9 cellular contexts compared by ENCODE assay signal in genomic region chr11:64850979-64851567, GRCh38. TPM values are rescaled to one million over a fixed set of nuclear protein-coding genes. Genes with fewer than 3 reads are reported as not detected.
DNase-seq lines count a peak whose midpoint lies in the region; ATAC-seq and TF ChIP-seq lines count a peak whose summit lies in the region.
"Had no signal": no experiment of that assay in that cellular context is flagged by ENCODE, and none has a peak within 500 bp of the region (broad histone marks: within the 10 kb centered on the region; RNA-seq: fewer than 3 reads in every experiment).

No MANE protein-coding gene starts in this region.

- peaks cover 4% of the 10 kb centered on the region for H3K9me3 Mint-ChIP-seq in glutamatergic neuron (ENCODE audit: unreplicated experiment)
- H3K9me3 Mint-ChIP-seq: brain had no signal

- DNase-seq in heart left ventricle (no peak), left ventricle myocardium superior (no peak), RWPE1 (ENCODE audit: low spot score) (no peak), epithelial cell of prostate (ENCODE audit: low read depth, low spot score) (no peak), glutamatergic neuron (no peak)

- H3K36me3 ChIP-seq in heart left ventricle: peaks cover 0 to 39% (median 18%) of the 10 kb centered on the region in 9 donors
- peaks cover 11 to 18% of the 10 kb centered on the region in 2 donors for H3K36me3 ChIP-seq in stomach smooth muscle (ENCODE audit: control insufficient read depth in 2 of 2, insufficient read depth in 2 of 2, low read length in 2 of 2)

- H3K9ac ChIP-seq in stomach smooth muscle (ENCODE audit: low read length in 2 of 2): peak overlapping the region in 1 of 2 donors; percentile 33

- H3K27ac ChIP-seq in heart left ventricle (peak overlapping the region; percentile 34 to 92 (median 82)), RWPE1 (peak overlapping the region; percentile 99), epithelial cell of prostate (peak overlapping the region; percentile 91), stomach smooth muscle (ENCODE audit: low read length) (peak overlapping the region; percentile 67)

- H3K4me1 Mint-ChIP-seq in glutamatergic neuron (ENCODE audit: low read depth, unreplicated experiment): peaks cover 10% of the 10 kb centered on the region

- ATAC-seq in heart left ventricle: no peak
- ATAC-seq in left ventricle myocardium superior: no peak
- peak; percentile 64 for ATAC-seq in HG02763 (IDR thresholded peaks at IDR 0.05; ENCODE audit: unreplicated experiment)
- no peak for ATAC-seq in SK-N-SH treated with all-trans-retinoic acid at 6 μM for 48 hours

- TF ChIP-seq POLR2A in heart left ventricle (IDR thresholded peaks at IDR 0.05): no peak

- H3K9me3 ChIP-seq in heart left ventricle (no peaks in the 10 kb centered on the region), stomach smooth muscle (ENCODE audit: control insufficient read depth in 2 of 2, low read length in 2 of 2) (no peaks in the 10 kb centered on the region)

- H3K36me3 Mint-ChIP-seq in glutamatergic neuron (ENCODE audit: unreplicated experiment): no peaks in the 10 kb centered on the region

- POLR2A ChIA-PET in RWPE1 (lab: Yijun Ruan, JAX; ENCODE audit: low non-redundant PET): no interaction called here

- no peak for TF ChIP-seq CTCF in heart left ventricle (IDR thresholded peaks at IDR 0.05)
- no peak for TF ChIP-seq CTCF in RWPE1 (conservative IDR thresholded peaks at IDR 0.05; ENCODE audit: low read depth)
- no peak for TF ChIP-seq CTCF in glutamatergic neuron (IDR thresholded peaks at IDR 0.05; ENCODE audit: partially characterized antibody, unreplicated experiment)

- CTCF ChIA-PET in RWPE1 (lab: Yijun Ruan, JAX): interaction anchor here (0.6 to 4.9 kb wide), 7 partner anchors 27 to 163 kb away, joined by 3 to 62 read pairs (median 3); partner anchors contain the start of genes ARL2 and EHD1

- no peak overlapping the region for H3K4me3 ChIP-seq in heart left ventricle
- H3K4me3 ChIP-seq in stomach smooth muscle (ENCODE audit: low read length in 2 of 2): no peak overlapping the region

- H3K4me1 ChIP-seq in heart left ventricle (peaks cover 24 to 92% (median 81%) of the 10 kb centered on the region in 12 donors), stomach smooth muscle (ENCODE audit: control insufficient read depth, insufficient read depth, low read length) (peaks cover 65% of the 10 kb centered on the region)

- WGBS in heart left ventricle, 4 donors: 44 to 55% (median 54%) methylated on average over 12 to 13 of the region's 13 CpGs

- no peaks in the 10 kb centered on the region for H3K27me3 ChIP-seq in heart left ventricle
- H3K27me3 ChIP-seq in stomach smooth muscle (ENCODE audit: control insufficient read depth in 1 of 2, insufficient read depth in 2 of 2, low read length in 2 of 2): no peaks in the 10 kb centered on the region

- peaks cover 3% of the 10 kb centered on the region for H3K27me3 Mint-ChIP-seq in glutamatergic neuron (ENCODE audit: unreplicated experiment)

- no peak overlapping the region for H3K4me3 Mint-ChIP-seq in glutamatergic neuron (ENCODE audit: unreplicated experiment)
- H3K4me3 Mint-ChIP-seq: brain had no signal

- H3K27ac Mint-ChIP-seq in glutamatergic neuron (ENCODE audit: unreplicated experiment): no peak overlapping the region

- intact Hi-C loops in heart left ventricle (cut with DNase I): loop anchor here in 1 of 10 donors (10.0 kb wide), 1 partner anchor 264 kb away; the partner anchor contains the start of genes TM7SF2 and ZNHIT2
- intact Hi-C loops in left ventricle myocardium superior (cut with micrococcal nuclease): no loop called here

TF ChIP-seq in SK-N-SH treated with all-trans-retinoic acid at 6 μM for 48 hours, 23 proteins besides CTCF, POLR2A, EP300 and RAD21:
- TF ChIP-seq ZNF565 (CRISPR knock-in tag; conservative IDR thresholded peaks at IDR 0.05; ENCODE audit: low read depth) (no peak), ZNF8 (CRISPR knock-in tag; IDR thresholded peaks at IDR 0.05) (no peak), PATZ1 (CRISPR knock-in tag; IDR thresholded peaks at IDR 0.05; ENCODE audit: borderline replicate concordance) (no peak), ZFP3 (CRISPR knock-in tag; IDR thresholded peaks at IDR 0.05) (no peak), OSR1 (CRISPR knock-in tag; IDR thresholded peaks at IDR 0.05) (no peak), CREB5 (CRISPR knock-in tag; IDR thresholded peaks at IDR 0.05; ENCODE audit: low read depth) (no peak)

RNA-seq across cellular contexts. Expression of gene CDC42BPG, which starts 6.6 kb away (rescaled TPM):
- total RNA-seq in heart left ventricle (under 1 TPM in 8 of 9 donors, not detected in 1; 0.12 to 0.50 (median 0.26) TPM), left ventricle myocardium superior (0.40 TPM), glutamatergic neuron (ENCODE audit: unreplicated experiment) (2.3 TPM)
- polyA plus RNA-seq in heart left ventricle: under 1 TPM; 0.12 to 0.15 TPM

RNA-seq across cellular contexts. Expression of gene EHD1, which starts 27.3 kb away (rescaled TPM):
- total RNA-seq in heart left ventricle (100 to 1,000 TPM in 1 of 9 donors, 10 to 100 TPM in 8; 38.2 to 102 (median 58.2) TPM), left ventricle myocardium superior (52.5 TPM), glutamatergic neuron (ENCODE audit: unreplicated experiment) (114 TPM)
- 10 to 100 TPM; 27.9 to 50.4 TPM for polyA plus RNA-seq in heart left ventricle

RNA-seq across cellular contexts. Expression of gene MEN1, which starts 40.7 kb away (rescaled TPM):
- 10 to 100 TPM in 4 of 9 donors, 1 to 10 TPM in 5; 6.6 to 15.0 (median 9.0) TPM for total RNA-seq in heart left ventricle
- 10 to 100 TPM in 1 of 2 donors, 1 to 10 TPM in 1; 7.2 to 15.2 TPM for polyA plus RNA-seq in heart left ventricle
- total RNA-seq in left ventricle myocardium superior: 9.1 TPM
- 39.7 TPM for total RNA-seq in glutamatergic neuron (ENCODE audit: unreplicated experiment)

RNA-seq across cellular contexts. Expression of gene MAP4K2, which starts 48.1 kb away (rescaled TPM):
- 10 to 100 TPM in 3 of 9 donors, 1 to 10 TPM in 6; 7.0 to 27.5 (median 8.6) TPM for total RNA-seq in heart left ventricle
- 1 to 10 TPM; 7.8 to 9.5 TPM for polyA plus RNA-seq in heart left ventricle
- 8.6 TPM for total RNA-seq in left ventricle myocardium superior
- 15.9 TPM for total RNA-seq in glutamatergic neuron (ENCODE audit: unreplicated experiment)
